In the genomic region with DNA sequence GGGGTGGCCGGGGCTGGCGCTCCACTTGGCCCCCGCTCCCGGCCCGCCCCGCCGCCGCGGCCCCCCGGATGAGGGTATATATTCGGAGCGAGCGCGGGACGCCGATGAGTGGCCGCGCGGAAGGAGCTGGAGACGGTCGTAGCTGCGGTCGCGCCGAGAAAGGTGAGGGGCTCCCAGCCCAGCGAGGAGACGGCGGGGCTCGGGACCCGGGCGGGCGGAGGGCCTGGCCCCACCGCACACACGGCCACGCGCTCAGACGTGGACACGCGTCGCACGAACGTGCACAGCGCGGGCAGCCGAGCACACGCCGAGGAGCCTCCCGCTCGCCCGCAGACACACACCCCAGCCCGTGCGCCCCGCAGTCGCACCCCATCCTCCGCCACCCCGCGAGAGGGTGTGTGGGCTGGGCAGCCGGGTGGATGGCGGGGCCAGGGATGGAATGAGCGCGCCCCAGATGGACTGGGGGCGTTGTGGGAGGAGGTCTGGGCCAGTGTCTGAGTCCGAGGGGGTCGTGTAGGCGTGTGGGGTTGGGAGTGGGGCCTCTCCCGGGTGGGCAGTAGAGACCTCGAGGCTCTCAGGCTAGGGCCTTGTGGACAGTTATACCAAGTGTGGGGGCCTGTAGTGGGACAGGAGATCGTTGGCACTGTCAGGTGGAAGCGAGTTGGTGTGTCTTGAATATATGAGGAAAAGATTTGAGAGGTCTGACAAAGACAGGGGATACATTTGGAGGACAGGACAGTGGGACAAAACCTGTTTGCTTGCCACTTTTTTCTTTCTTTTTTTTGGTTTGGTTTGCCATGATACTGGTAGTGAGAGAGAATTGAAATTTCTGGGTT, we compare ENCODE assay signal across 8 cellular contexts. TPM values are rescaled to one million over a fixed set of nuclear protein-coding genes. Genes with fewer than 3 reads are reported as not detected.
DNase-seq lines count a peak whose midpoint lies in the region; ATAC-seq, FAIRE-seq and TF ChIP-seq lines count a peak whose summit lies in the region.

TSS of gene UAP1 (plus strand) at position 107 of the 836 bp plus-strand sequence. CDS start 4,347 bp downstream, outside the sequence.

- H3K27me3 Mint-ChIP-seq in activated CD4-positive, alpha-beta T cell treated with anti-CD3 and anti-CD28 coated beads, Interleukin-2, amount 10 ng/mL, durations not matched to agents 24 days and 14 days, result no peaks in the 10 kb centered on the region

- H3K27ac ChIP-seq in brain microvascular endothelial cell (peak within 1 kb of the TSS; percentile 89), small intestine (ENCODE audit: low read depth in 1 of 2, low read length in 1 of 2) (peak within 1 kb of the TSS; percentile 93 to 100)

- H3K4me3 ChIP-seq in brain microvascular endothelial cell (ENCODE audit: low read depth, low read length) (peak within 1 kb of the TSS; percentile 86), small intestine (ENCODE audit: low read depth in 1 of 2, low read length in 2 of 2) (peak within 1 kb of the TSS; percentile 85)

- peaks cover 3 to 8% of the 10 kb centered on the region in 2 donors for H3K4me1 ChIP-seq in small intestine (ENCODE audit: control insufficient read depth in 2 of 2, insufficient read depth in 1 of 2, low read depth in 1 of 2, low read length in 1 of 2)

- no peaks in the 10 kb centered on the region for H3K9me3 Mint-ChIP-seq in activated CD4-positive, alpha-beta T cell treated with anti-CD3 and anti-CD28 coated beads, Interleukin-2, amount 10 ng/mL, durations not matched to agents 24 days and 14 days

- H3K36me3 ChIP-seq in brain microvascular endothelial cell (replicated peaks), result peaks cover 10% of the 10 kb centered on the region
- peaks cover 0 to 2% of the 10 kb centered on the region in 2 donors for H3K36me3 ChIP-seq in small intestine (ENCODE audit: control insufficient read depth in 2 of 2, insufficient read depth in 2 of 2, low read length in 2 of 2)

- H3K27me3 ChIP-seq in brain microvascular endothelial cell (replicated peaks), result no peaks in the 10 kb centered on the region
- no peaks in the 10 kb centered on the region for H3K27me3 ChIP-seq in small intestine (ENCODE audit: control insufficient read depth in 2 of 2, insufficient read depth in 2 of 2, low read length in 2 of 2)

- in situ Hi-C loops in brain microvascular endothelial cell (cut with HindIII; ENCODE audit: low pct_ligation_motif_present, low sequenced_read_pairs), result no loop called here

- peaks cover 31% of the 10 kb centered on the region for H3K4me1 Mint-ChIP-seq in activated CD4-positive, alpha-beta T cell treated with anti-CD3 and anti-CD28 coated beads, Interleukin-2, amount 10 ng/mL, durations not matched to agents 24 days and 14 days

- no peak for TF ChIP-seq CTCF in brain microvascular endothelial cell (IDR thresholded peaks at IDR 0.05; ENCODE audit: low read depth, low read length, missing control alignments)

- 0 to 1% (median 1%) methylated on average over 41 to 69 of the region's 69 CpGs for WGBS in small intestine, 3 donors

- DNase-seq in activated CD4-positive, alpha-beta T cell treated with anti-CD3 and anti-CD28 coated beads, Interleukin-2, amount 10 ng/mL, durations not matched to agents 24 days and 14 days, result no peak
- DNase-seq in activated CD4-positive, alpha-beta T cell treated with anti-CD3 and anti-CD28 coated beads for 1 hour, result no peak
- DNase-seq in NCI-H526 treated with DMSO at 0.1 percent for 48 hours (lab: John Stamatoyannopoulos, UW) (peak; percentile 56), brain microvascular endothelial cell (no peak), islet precursor cell (peak; percentile 55), small intestine (peak; percentile 47), HCEC 1CT (no peak)

- H3K4me3 Mint-ChIP-seq in activated CD4-positive, alpha-beta T cell treated with anti-CD3 and anti-CD28 coated beads, Interleukin-2, amount 10 ng/mL, durations not matched to agents 24 days and 14 days, result peak within 1 kb of the TSS; percentile 85

- peak; percentile 37 for ATAC-seq in HG02588 (IDR thresholded peaks at IDR 0.05; ENCODE audit: unreplicated experiment)

- intact Hi-C loops in activated CD4-positive, alpha-beta T cell treated with anti-CD3 and anti-CD28 coated beads, Interleukin-2, amount 10 ng/mL, durations not matched to agents 24 days and 14 days (cut with micrococcal nuclease), result loop anchor here (1.0 to 5.0 kb wide), 3 partner anchors 65 to 760 kb away; partner anchors contain the start of genes HSD17B7, NUF2 and UHMK1

- FAIRE-seq in small intestine (lab: Jason Lieb, UNC), result no peak

- peak within 1 kb of the TSS; percentile 93 for H3K27ac Mint-ChIP-seq in activated CD4-positive, alpha-beta T cell treated with anti-CD3 and anti-CD28 coated beads, Interleukin-2, amount 10 ng/mL, durations not matched to agents 24 days and 14 days

- peaks cover 2% of the 10 kb centered on the region for H3K36me3 Mint-ChIP-seq in activated CD4-positive, alpha-beta T cell treated with anti-CD3 and anti-CD28 coated beads, Interleukin-2, amount 10 ng/mL, durations not matched to agents 24 days and 14 days (ENCODE audit: low read depth)

- H3K9me3 ChIP-seq in small intestine (ENCODE audit: control insufficient read depth, low read depth), result no peaks in the 10 kb centered on the region

RNA-seq across cellular contexts. Expression of gene UAP1, which starts in this region (rescaled TPM):
- total RNA-seq in activated CD4-positive, alpha-beta T cell treated with anti-CD3 and anti-CD28 coated beads, Interleukin-2, amount 10 ng/mL, durations not matched to agents 24 days and 14 days, result 44.5 and 44.9 TPM in 2 replicates
- polyA plus RNA-seq in small intestine, result 100 to 1,000 TPM in 1 of 3 donors, 10 to 100 TPM in 2; 55.1 to 118 (median 74.6) TPM

Comparison
In these comparisons a context has a peak if more than half of its experiments do, and no peak if none do; other contexts are left out.
1. DNase-seq: peak in NCI-H526 treated with DMSO at 0.1 percent for 48 hours (single experiment), islet precursor cell (single experiment) and small intestine (single experiment); none in activated CD4-positive, alpha-beta T cell treated with anti-CD3 and anti-CD28 coated beads, Interleukin-2, amount 10 ng/mL, durations not matched to agents 24 days and 14 days (single experiment), activated CD4-positive, alpha-beta T cell treated with anti-CD3 and anti-CD28 coated beads for 1 hour (single experiment), brain microvascular endothelial cell (single experiment) and HCEC 1CT (single experiment).